ENCODE assay signal across 1 cellular context in genomic region chr5:68482199-68482598, GRCh38.
A peak's percentile ranks its signal among the peaks of the same experiment; 100 is the strongest.
TF ChIP-seq lines count a peak whose summit lies in the region.

No MANE protein-coding gene starts in this region.

TF ChIP-seq in GM12878, 131 proteins besides CTCF, POLR2A, EP300 and RAD21 (continued from another document):
- TF ChIP-seq ZNF592 (IDR thresholded peaks at IDR 0.05) = no peak
- no peak for TF ChIP-seq ZNF24 (IDR thresholded peaks at IDR 0.05)
- no peak for TF ChIP-seq CBX3 (IDR thresholded peaks at IDR 0.05; ENCODE audit: borderline replicate concordance, low read depth)
- TF ChIP-seq CHD2 (IDR thresholded peaks at IDR 0.05; ENCODE audit: borderline replicate concordance, low read depth, low read length) = no peak
- TF ChIP-seq SIX5 (IDR thresholded peaks at IDR 0.05; ENCODE audit: low read depth, low read length, severe bottlenecking) = no peak
- no peak for TF ChIP-seq BACH1 (IDR thresholded peaks at IDR 0.05; ENCODE audit: borderline replicate concordance)
- no peak for TF ChIP-seq SP1 (IDR thresholded peaks at IDR 0.05; ENCODE audit: low read depth, low read length)
- no peak for TF ChIP-seq NRF1 (conservative IDR thresholded peaks at IDR 0.05; ENCODE audit: low read depth, low read length)
- TF ChIP-seq NBN (IDR thresholded peaks at IDR 0.05) = no peak
- peak in 1 of 2 experiments; percentile 59; a peak in 1 of 3 replicates for TF ChIP-seq EGR1 (IDR thresholded peaks at IDR 0.05; ENCODE audit: borderline replicate concordance in 1 of 2, low read depth in 2 of 2, low read length in 2 of 2)
- no peak for TF ChIP-seq NFYA (IDR thresholded peaks at IDR 0.05; ENCODE audit: borderline replicate concordance, low read depth, low read length)
- TF ChIP-seq CBX5 (IDR thresholded peaks at IDR 0.05; ENCODE audit: low read depth) = no peak
- TF ChIP-seq PKNOX1 (IDR thresholded peaks at IDR 0.05) = no peak
- TF ChIP-seq, protein P1, sequence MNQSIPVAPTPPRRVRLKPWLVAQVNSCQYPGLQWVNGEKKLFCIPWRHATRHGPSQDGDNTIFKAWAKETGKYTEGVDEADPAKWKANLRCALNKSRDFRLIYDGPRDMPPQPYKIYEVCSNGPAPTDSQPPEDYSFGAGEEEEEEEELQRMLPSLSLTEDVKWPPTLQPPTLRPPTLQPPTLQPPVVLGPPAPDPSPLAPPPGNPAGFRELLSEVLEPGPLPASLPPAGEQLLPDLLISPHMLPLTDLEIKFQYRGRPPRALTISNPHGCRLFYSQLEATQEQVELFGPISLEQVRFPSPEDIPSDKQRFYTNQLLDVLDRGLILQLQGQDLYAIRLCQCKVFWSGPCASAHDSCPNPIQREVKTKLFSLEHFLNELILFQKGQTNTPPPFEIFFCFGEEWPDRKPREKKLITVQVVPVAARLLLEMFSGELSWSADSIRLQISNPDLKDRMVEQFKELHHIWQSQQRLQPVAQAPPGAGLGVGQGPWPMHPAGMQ (IDR thresholded peaks at IDR 0.05; ENCODE audit: borderline replicate concordance) = no peak
- no peak for TF ChIP-seq POLR2AphosphoS2 (IDR thresholded peaks at IDR 0.05; ENCODE audit: low read depth, low read length)
- no peak for TF ChIP-seq PAX8 (IDR thresholded peaks at IDR 0.05)
- TF ChIP-seq, protein P2, sequence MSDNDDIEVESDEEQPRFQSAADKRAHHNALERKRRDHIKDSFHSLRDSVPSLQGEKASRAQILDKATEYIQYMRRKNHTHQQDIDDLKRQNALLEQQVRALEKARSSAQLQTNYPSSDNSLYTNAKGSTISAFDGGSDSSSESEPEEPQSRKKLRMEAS (IDR thresholded peaks at IDR 0.05; ENCODE audit: low read depth, low read length) = no peak
- TF ChIP-seq BCL11A (IDR thresholded peaks at IDR 0.05; ENCODE audit: low read depth, low read length) = no peak
- no peak for TF ChIP-seq KDM1A (IDR thresholded peaks at IDR 0.05; ENCODE audit: borderline replicate concordance)
- TF ChIP-seq ZZZ3 (IDR thresholded peaks at IDR 0.05; ENCODE audit: control insufficient read depth, insufficient read length, low read depth) = no peak
- TF ChIP-seq MXI1 (IDR thresholded peaks at IDR 0.05; ENCODE audit: low read depth, low read length) = no peak
- TF ChIP-seq NR2C1 (IDR thresholded peaks at IDR 0.05) = no peak
- peak; percentile 21; the same call in 1 of the 2 replicates for TF ChIP-seq CREM (IDR thresholded peaks at IDR 0.05; ENCODE audit: low read depth)
- no peak for TF ChIP-seq ZNF217 (IDR thresholded peaks at IDR 0.05)
- no peak for TF ChIP-seq TBL1XR1 (IDR thresholded peaks at IDR 0.05; ENCODE audit: low read depth, low read length)
- TF ChIP-seq, protein P3, sequence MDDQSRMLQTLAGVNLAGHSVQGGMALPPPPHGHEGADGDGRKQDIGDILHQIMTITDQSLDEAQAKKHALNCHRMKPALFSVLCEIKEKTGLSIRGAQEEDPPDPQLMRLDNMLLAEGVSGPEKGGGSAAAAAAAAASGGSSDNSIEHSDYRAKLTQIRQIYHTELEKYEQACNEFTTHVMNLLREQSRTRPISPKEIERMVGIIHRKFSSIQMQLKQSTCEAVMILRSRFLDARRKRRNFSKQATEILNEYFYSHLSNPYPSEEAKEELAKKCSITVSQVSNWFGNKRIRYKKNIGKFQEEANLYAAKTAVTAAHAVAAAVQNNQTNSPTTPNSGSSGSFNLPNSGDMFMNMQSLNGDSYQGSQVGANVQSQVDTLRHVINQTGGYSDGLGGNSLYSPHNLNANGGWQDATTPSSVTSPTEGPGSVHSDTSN (IDR thresholded peaks at IDR 0.05; ENCODE audit: insufficient replicate concordance, low read depth, low read length) = no peak
- TF ChIP-seq, protein P4, sequence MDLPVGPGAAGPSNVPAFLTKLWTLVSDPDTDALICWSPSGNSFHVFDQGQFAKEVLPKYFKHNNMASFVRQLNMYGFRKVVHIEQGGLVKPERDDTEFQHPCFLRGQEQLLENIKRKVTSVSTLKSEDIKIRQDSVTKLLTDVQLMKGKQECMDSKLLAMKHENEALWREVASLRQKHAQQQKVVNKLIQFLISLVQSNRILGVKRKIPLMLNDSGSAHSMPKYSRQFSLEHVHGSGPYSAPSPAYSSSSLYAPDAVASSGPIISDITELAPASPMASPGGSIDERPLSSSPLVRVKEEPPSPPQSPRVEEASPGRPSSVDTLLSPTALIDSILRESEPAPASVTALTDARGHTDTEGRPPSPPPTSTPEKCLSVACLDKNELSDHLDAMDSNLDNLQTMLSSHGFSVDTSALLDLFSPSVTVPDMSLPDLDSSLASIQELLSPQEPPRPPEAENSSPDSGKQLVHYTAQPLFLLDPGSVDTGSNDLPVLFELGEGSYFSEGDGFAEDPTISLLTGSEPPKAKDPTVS (IDR thresholded peaks at IDR 0.05; ENCODE audit: low read depth, low read length) = no peak
- no peak for TF ChIP-seq MTA3 (IDR thresholded peaks at IDR 0.05; ENCODE audit: borderline replicate concordance, low read length)
- TF ChIP-seq, protein P5, sequence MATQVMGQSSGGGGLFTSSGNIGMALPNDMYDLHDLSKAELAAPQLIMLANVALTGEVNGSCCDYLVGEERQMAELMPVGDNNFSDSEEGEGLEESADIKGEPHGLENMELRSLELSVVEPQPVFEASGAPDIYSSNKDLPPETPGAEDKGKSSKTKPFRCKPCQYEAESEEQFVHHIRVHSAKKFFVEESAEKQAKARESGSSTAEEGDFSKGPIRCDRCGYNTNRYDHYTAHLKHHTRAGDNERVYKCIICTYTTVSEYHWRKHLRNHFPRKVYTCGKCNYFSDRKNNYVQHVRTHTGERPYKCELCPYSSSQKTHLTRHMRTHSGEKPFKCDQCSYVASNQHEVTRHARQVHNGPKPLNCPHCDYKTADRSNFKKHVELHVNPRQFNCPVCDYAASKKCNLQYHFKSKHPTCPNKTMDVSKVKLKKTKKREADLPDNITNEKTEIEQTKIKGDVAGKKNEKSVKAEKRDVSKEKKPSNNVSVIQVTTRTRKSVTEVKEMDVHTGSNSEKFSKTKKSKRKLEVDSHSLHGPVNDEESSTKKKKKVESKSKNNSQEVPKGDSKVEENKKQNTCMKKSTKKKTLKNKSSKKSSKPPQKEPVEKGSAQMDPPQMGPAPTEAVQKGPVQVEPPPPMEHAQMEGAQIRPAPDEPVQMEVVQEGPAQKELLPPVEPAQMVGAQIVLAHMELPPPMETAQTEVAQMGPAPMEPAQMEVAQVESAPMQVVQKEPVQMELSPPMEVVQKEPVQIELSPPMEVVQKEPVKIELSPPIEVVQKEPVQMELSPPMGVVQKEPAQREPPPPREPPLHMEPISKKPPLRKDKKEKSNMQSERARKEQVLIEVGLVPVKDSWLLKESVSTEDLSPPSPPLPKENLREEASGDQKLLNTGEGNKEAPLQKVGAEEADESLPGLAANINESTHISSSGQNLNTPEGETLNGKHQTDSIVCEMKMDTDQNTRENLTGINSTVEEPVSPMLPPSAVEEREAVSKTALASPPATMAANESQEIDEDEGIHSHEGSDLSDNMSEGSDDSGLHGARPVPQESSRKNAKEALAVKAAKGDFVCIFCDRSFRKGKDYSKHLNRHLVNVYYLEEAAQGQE (IDR thresholded peaks at IDR 0.05; ENCODE audit: low read depth, low read length) = no peak
- no peak for TF ChIP-seq CHD1 (IDR thresholded peaks at IDR 0.05; ENCODE audit: low read depth, low read length)
- TF ChIP-seq, protein P6, sequence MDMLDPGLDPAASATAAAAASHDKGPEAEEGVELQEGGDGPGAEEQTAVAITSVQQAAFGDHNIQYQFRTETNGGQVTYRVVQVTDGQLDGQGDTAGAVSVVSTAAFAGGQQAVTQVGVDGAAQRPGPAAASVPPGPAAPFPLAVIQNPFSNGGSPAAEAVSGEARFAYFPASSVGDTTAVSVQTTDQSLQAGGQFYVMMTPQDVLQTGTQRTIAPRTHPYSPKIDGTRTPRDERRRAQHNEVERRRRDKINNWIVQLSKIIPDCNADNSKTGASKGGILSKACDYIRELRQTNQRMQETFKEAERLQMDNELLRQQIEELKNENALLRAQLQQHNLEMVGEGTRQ (IDR thresholded peaks at IDR 0.05; ENCODE audit: borderline replicate concordance, low read depth, low read length) = no peak
- TF ChIP-seq YY1 (IDR thresholded peaks at IDR 0.05; ENCODE audit: low read depth, low read length) = no peak
- TF ChIP-seq FOS (IDR thresholded peaks at IDR 0.05; ENCODE audit: borderline replicate concordance, extremely low read depth, insufficient read length) = no peak
- TF ChIP-seq DPF2 (IDR thresholded peaks at IDR 0.05) = no peak
- no peak for TF ChIP-seq BCL3 (IDR thresholded peaks at IDR 0.05; ENCODE audit: borderline replicate concordance, insufficient read depth, low read depth, low read length, poor library complexity, severe bottlenecking)
- no peak for TF ChIP-seq RUNX3 (IDR thresholded peaks at IDR 0.05; ENCODE audit: low read length)
- TF ChIP-seq POU2F2 (IDR thresholded peaks at IDR 0.05; ENCODE audit: borderline replicate concordance, low read depth, low read length) = no peak
- peak; percentile 40; the same call in 1 of the 2 replicates for TF ChIP-seq NFIC (IDR thresholded peaks at IDR 0.05; ENCODE audit: low read depth, low read length)
- TF ChIP-seq, protein P7, sequence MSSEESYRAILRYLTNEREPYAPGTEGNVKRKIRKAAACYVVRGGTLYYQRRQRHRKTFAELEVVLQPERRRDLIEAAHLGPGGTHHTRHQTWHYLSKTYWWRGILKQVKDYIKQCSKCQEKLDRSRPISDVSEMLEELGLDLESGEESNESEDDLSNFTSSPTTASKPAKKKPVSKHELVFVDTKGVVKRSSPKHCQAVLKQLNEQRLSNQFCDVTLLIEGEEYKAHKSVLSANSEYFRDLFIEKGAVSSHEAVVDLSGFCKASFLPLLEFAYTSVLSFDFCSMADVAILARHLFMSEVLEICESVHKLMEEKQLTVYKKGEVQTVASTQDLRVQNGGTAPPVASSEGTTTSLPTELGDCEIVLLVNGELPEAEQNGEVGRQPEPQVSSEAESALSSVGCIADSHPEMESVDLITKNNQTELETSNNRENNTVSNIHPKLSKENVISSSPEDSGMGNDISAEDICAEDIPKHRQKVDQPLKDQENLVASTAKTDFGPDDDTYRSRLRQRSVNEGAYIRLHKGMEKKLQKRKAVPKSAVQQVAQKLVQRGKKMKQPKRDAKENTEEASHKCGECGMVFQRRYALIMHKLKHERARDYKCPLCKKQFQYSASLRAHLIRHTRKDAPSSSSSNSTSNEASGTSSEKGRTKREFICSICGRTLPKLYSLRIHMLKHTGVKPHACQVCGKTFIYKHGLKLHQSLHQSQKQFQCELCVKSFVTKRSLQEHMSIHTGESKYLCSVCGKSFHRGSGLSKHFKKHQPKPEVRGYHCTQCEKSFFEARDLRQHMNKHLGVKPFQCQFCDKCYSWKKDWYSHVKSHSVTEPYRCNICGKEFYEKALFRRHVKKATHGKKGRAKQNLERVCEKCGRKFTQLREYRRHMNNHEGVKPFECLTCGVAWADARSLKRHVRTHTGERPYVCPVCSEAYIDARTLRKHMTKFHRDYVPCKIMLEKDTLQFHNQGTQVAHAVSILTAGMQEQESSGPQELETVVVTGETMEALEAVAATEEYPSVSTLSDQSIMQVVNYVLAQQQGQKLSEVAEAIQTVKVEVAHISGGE (CRISPR knock-in tag; IDR thresholded peaks at IDR 0.05) = no peak
- peak; percentile 34; the same call in 1 of the 2 replicates for TF ChIP-seq PML (IDR thresholded peaks at IDR 0.05; ENCODE audit: low read length)
